In genomic region chr13:79533781-79534400, GRCh38 we compare ENCODE assay signal across 20 cellular contexts. TPM values are rescaled to one million over a fixed set of nuclear protein-coding genes. Genes with fewer than 3 reads are reported as not detected.
DNase-seq lines count a peak whose midpoint lies in the region; ATAC-seq, FAIRE-seq and TF ChIP-seq lines count a peak whose summit lies in the region.
"Had no signal": no experiment of that assay in that cellular context is flagged by ENCODE, and none has a peak within 500 bp of the region (broad histone marks: within the 10 kb centered on the region; RNA-seq: fewer than 3 reads in every experiment).

No MANE protein-coding gene starts in this region.

- no peak overlapping the region for H3K4me3 ChIP-seq in osteoblast (ENCODE audit: insufficient read depth, low read length)
- H3K4me3 ChIP-seq: heart left ventricle, lower lobe of right lung had no signal

- H2AFZ ChIP-seq in osteoblast (ENCODE audit: low read length) = no peak overlapping the region
- H2AFZ ChIP-seq: parathyroid adenoma had no signal

- no peaks in the 10 kb centered on the region for H3K27me3 ChIP-seq in osteoblast (ENCODE audit: insufficient read depth, low read length)
- H3K27me3 ChIP-seq: heart left ventricle had no signal

- H3K9me3 ChIP-seq in osteoblast (ENCODE audit: low read depth, low read length) = no peaks in the 10 kb centered on the region
- H3K9me3 ChIP-seq: heart left ventricle, lower lobe of right lung had no signal

- DNase-seq in activated naive CD4-positive, alpha-beta T cell treated with anti-CD3 and anti-CD28 coated beads, Interleukin-2, amount 10 ng/mL, durations not matched to agents 7 days and 5 days = no peak
- DNase-seq in activated naive CD4-positive, alpha-beta T cell treated with anti-CD3 and anti-CD28 coated beads, Interleukin-2, amount 50 U/mL, for 16 hours = no peak
- peak; percentile 14 for DNase-seq in KBM-7
- peak; percentile 43 for DNase-seq in amniotic epithelial cell (ENCODE audit: low read depth)
- peak; percentile 18 for DNase-seq in osteoblast (ENCODE audit: insufficient read length, low spot score, missing footprints)
- DNase-seq in D721Med (ENCODE audit: insufficient read length, low spot score) = no peak
- no peak for DNase-seq in activated CD8-positive, alpha-beta memory T cell treated with anti-CD3 and anti-CD28 coated beads, Interleukin-2, amount 50 U/mL, for 4 hours
- DNase-seq: activated CD4-positive, alpha-beta T cell treated with anti-CD3 and anti-CD28 coated beads, Interleukin-2, amount 50 U/mL, for 48 hours; activated naive CD8-positive, alpha-beta T cell treated with anti-CD3 and anti-CD28 coated beads, Interleukin-2, amount 10 ng/mL, durations not matched to agents 7 days and 5 days; CD8-positive, alpha-beta memory T cell; heart left ventricle; lower lobe of right lung; NCI-H82; stimulated activated naive CD8-positive, alpha-beta T cell treated with anti-CD3 and anti-CD28 coated beads, Interleukin-15, amount 100 ng/mL, for 72 hours; SW 1271 had no signal

- H3K9me3 Mint-ChIP-seq in activated naive CD4-positive, alpha-beta T cell treated with anti-CD3 and anti-CD28 coated beads, Interleukin-2, amount 10 ng/mL, durations not matched to agents 7 days and 5 days = no peaks in the 10 kb centered on the region
- H3K9me3 Mint-ChIP-seq: activated naive CD8-positive, alpha-beta T cell treated with anti-CD3 and anti-CD28 coated beads, Interleukin-2, amount 10 ng/mL, durations not matched to agents 7 days and 5 days; CD8-positive, alpha-beta memory T cell; stimulated activated naive CD8-positive, alpha-beta T cell treated with anti-CD3 and anti-CD28 coated beads, Interleukin-15, amount 100 ng/mL, for 72 hours had no signal

- peaks cover 9% of the 10 kb centered on the region for H3K36me3 ChIP-seq in osteoblast (ENCODE audit: insufficient read depth, low read length)
- H3K36me3 ChIP-seq: lower lobe of right lung had no signal

- H3K36me3 Mint-ChIP-seq in activated naive CD4-positive, alpha-beta T cell treated with anti-CD3 and anti-CD28 coated beads, Interleukin-2, amount 10 ng/mL, durations not matched to agents 7 days and 5 days = peaks cover 9% of the 10 kb centered on the region

- no peak for ATAC-seq in GM18873 (IDR thresholded peaks at IDR 0.05; ENCODE audit: low FRiP score, unreplicated experiment)
- ATAC-seq: lower lobe of right lung; sciatic nerve; stimulated activated naive CD8-positive, alpha-beta T cell treated with anti-CD3 and anti-CD28 coated beads, Interleukin-15, amount 100 ng/mL, for 72 hours had no signal

- H4K20me1 ChIP-seq in osteoblast (ENCODE audit: insufficient read depth, low read length) = peaks cover 18% of the 10 kb centered on the region

- peaks cover 15% of the 10 kb centered on the region for H3K4me1 ChIP-seq in osteoblast (ENCODE audit: insufficient read depth, low read length)

- H3K4me2 ChIP-seq in osteoblast (ENCODE audit: insufficient read depth, low read length) = no peak overlapping the region

- no peak overlapping the region for H3K27ac ChIP-seq in osteoblast (ENCODE audit: low read depth, low read length)
- H3K27ac ChIP-seq: lower lobe of right lung, parathyroid adenoma, RWPE1 had no signal

- no peak for FAIRE-seq in D721Med (lab: Jason Lieb, UNC)
- FAIRE-seq: bronchial epithelial cell had no signal

- no peak for TF ChIP-seq CTCF in osteoblast (IDR thresholded peaks at IDR 0.05; ENCODE audit: extremely low read depth, low read depth, low read length)
- TF ChIP-seq CTCF in D721Med (IDR thresholded peaks at IDR 0.05; ENCODE audit: insufficient read depth, missing control alignments) = no peak

- in situ Hi-C loops in KBM-7 (cut with MboI; ENCODE audit: low pct_unique_long_range_greater_than_20kb, low sequenced_read_pairs) = no loop called here

- H3K4me3 Mint-ChIP-seq in activated naive CD4-positive, alpha-beta T cell treated with anti-CD3 and anti-CD28 coated beads, Interleukin-2, amount 10 ng/mL, durations not matched to agents 7 days and 5 days = no peak overlapping the region
- H3K4me3 Mint-ChIP-seq: activated naive CD8-positive, alpha-beta T cell treated with anti-CD3 and anti-CD28 coated beads, Interleukin-2, amount 10 ng/mL, durations not matched to agents 7 days and 5 days; CD8-positive, alpha-beta memory T cell; stimulated activated naive CD8-positive, alpha-beta T cell treated with anti-CD3 and anti-CD28 coated beads, Interleukin-15, amount 100 ng/mL, for 72 hours had no signal

- peaks cover 17% of the 10 kb centered on the region for H3K4me1 Mint-ChIP-seq in activated naive CD4-positive, alpha-beta T cell treated with anti-CD3 and anti-CD28 coated beads, Interleukin-2, amount 10 ng/mL, durations not matched to agents 7 days and 5 days

- H3K27me3 Mint-ChIP-seq in activated naive CD4-positive, alpha-beta T cell treated with anti-CD3 and anti-CD28 coated beads, Interleukin-2, amount 10 ng/mL, durations not matched to agents 7 days and 5 days = no peaks in the 10 kb centered on the region
- H3K27me3 Mint-ChIP-seq: activated naive CD8-positive, alpha-beta T cell treated with anti-CD3 and anti-CD28 coated beads, Interleukin-2, amount 10 ng/mL, durations not matched to agents 7 days and 5 days; CD8-positive, alpha-beta memory T cell; stimulated activated naive CD8-positive, alpha-beta T cell treated with anti-CD3 and anti-CD28 coated beads, Interleukin-15, amount 100 ng/mL, for 72 hours had no signal

- H3K79me2 ChIP-seq in osteoblast (ENCODE audit: insufficient read depth, low read length) = peaks cover 26% of the 10 kb centered on the region
- H3K79me2 ChIP-seq: parathyroid adenoma had no signal

- peak overlapping the region; percentile 45 for H3K27ac Mint-ChIP-seq in activated naive CD4-positive, alpha-beta T cell treated with anti-CD3 and anti-CD28 coated beads, Interleukin-2, amount 10 ng/mL, durations not matched to agents 7 days and 5 days
- H3K27ac Mint-ChIP-seq: activated naive CD8-positive, alpha-beta T cell treated with anti-CD3 and anti-CD28 coated beads, Interleukin-2, amount 10 ng/mL, durations not matched to agents 7 days and 5 days; CD8-positive, alpha-beta memory T cell had no signal

- CTCF ChIA-PET in activated naive CD4-positive, alpha-beta T cell treated with anti-CD3 and anti-CD28 coated beads, Interleukin-2, amount 10 ng/mL, durations not matched to agents 7 days and 5 days (lab: Charles Lee) = interaction anchor here (1.0 to 1.8 kb wide), 4 partner anchors 17 to 143 kb away, joined by 3 to 4 read pairs (median 4); partner anchors contain the start of gene NDFIP2

RNA-seq across cellular contexts. Expression of gene NDFIP2, which starts 52.9 kb away (rescaled TPM):
- 47.1 and 56.5 TPM in 2 replicates for total RNA-seq in osteoblast

Comparison
In these comparisons a context has a peak if more than half of its experiments do, and no peak if none do; other contexts are left out.
1. DNase-seq: peak in KBM-7 (single experiment), amniotic epithelial cell (single experiment) and osteoblast (single experiment); none in activated naive CD4-positive, alpha-beta T cell treated with anti-CD3 and anti-CD28 coated beads, Interleukin-2, amount 10 ng/mL, durations not matched to agents 7 days and 5 days (single experiment), activated naive CD4-positive, alpha-beta T cell treated with anti-CD3 and anti-CD28 coated beads, Interleukin-2, amount 50 U/mL, for 16 hours (single experiment), D721Med (single experiment) and activated CD8-positive, alpha-beta memory T cell treated with anti-CD3 and anti-CD28 coated beads, Interleukin-2, amount 50 U/mL, for 4 hours (single experiment).